ENCODE assay signal across 8 cellular contexts in genomic region chr5:176235155-176235554, GRCh38. TPM values are rescaled to one million over a fixed set of nuclear protein-coding genes. Genes with fewer than 3 reads are reported as not detected.
DNase-seq lines count a peak whose midpoint lies in the region; ATAC-seq and TF ChIP-seq lines count a peak whose summit lies in the region.
"Not testable (repeated sequence)": the region's sequence is repeated elsewhere in the genome, so short reads cannot be mapped to it uniquely, and the experiment has no call there.

No MANE protein-coding gene starts in this region.

- not testable (repeated sequence) for H3K4me3 ChIP-seq in GM12865 (ENCODE audit: low read depth, low read length)

- TF ChIP-seq CTCF in GM12865 (IDR thresholded peaks at IDR 0.05; ENCODE audit: insufficient read depth, low read depth, low read length, missing control alignments) (peak; percentile 25), neural crest cell (conservative IDR thresholded peaks at IDR 0.05) (peak; percentile 62)

- CTCF ChIA-PET in T-cell (lab: Charles Lee) = not testable (repeated sequence)

- in situ Hi-C loops in ACHN (cut with HindIII; ENCODE audit: low pct_ligation_motif_present, low pct_unique_long_range_greater_than_20kb, low sequenced_read_pairs) = not testable (repeated sequence)

- POLR2A ChIA-PET in T-cell (lab: Charles Lee) = not testable (repeated sequence)

- H3K9me3 Mint-ChIP-seq in T-cell, neural crest cell: not testable (repeated sequence)

- not testable (repeated sequence) for H3K4me1 Mint-ChIP-seq in T-cell, neural crest cell

- ATAC-seq in HG03175 (IDR thresholded peaks at IDR 0.05; ENCODE audit: unreplicated experiment) (peak; percentile 36), T-cell (replicated peaks in 1 of 4) (peak; percentile 52 to 59 (median 57))

- not testable (repeated sequence) for H3K27me3 Mint-ChIP-seq in T-cell; neural crest cell (ENCODE audit: low read depth)

- H3K27ac Mint-ChIP-seq in T-cell = peak overlapping the region; percentile 11 to 67
- H3K27ac Mint-ChIP-seq in neural crest cell (ENCODE audit: unreplicated experiment) = not testable (repeated sequence)

- DNase-seq in ACHN (peak; percentile 56), GM12865 (ENCODE audit: low read depth) (peak; percentile 56), NCI-H2171 treated with DMSO at 0.1 percent for 48 hours (lab: John Stamatoyannopoulos, UW) (peak; percentile 47), T-cell (peak in 19 of 34 experiments; percentile 4 to 47 (median 20)), amniotic epithelial cell (ENCODE audit: low read depth) (peak; percentile 71), germinal center (ENCODE audit: low spot score) (peak; percentile 2)
- DNase-seq in neural crest cell (ENCODE audit: low read depth, low spot score) = not testable (repeated sequence)

- H3K4me3 Mint-ChIP-seq in T-cell = not testable (repeated sequence)
- H3K4me3 Mint-ChIP-seq in neural crest cell = peak overlapping the region; percentile 80

- H3K36me3 Mint-ChIP-seq in T-cell; neural crest cell (ENCODE audit: low read depth): not testable (repeated sequence)

RNA-seq across cellular contexts. Expression of gene SIMC1, which starts 3.1 kb away (rescaled TPM):
- total RNA-seq in T-cell = 10 to 100 TPM; 19.2 to 25.4 (median 24.1) TPM
- 43.6 and 45.3 TPM in 2 replicates for total RNA-seq in neural crest cell
